20 cellular contexts compared by ENCODE assay signal in genomic region chr5:36691241-36691640, GRCh38.
DNase-seq lines count a peak whose midpoint lies in the region; ATAC-seq, FAIRE-seq and TF ChIP-seq lines count a peak whose summit lies in the region.
"Had no signal": no experiment of that assay in that cellular context is flagged by ENCODE, and none has a peak within 500 bp of the region (broad histone marks: within the 10 kb centered on the region; RNA-seq: fewer than 3 reads in every experiment).

No MANE protein-coding gene starts in this region.

- H3K4me2 ChIP-seq in keratinocyte (ENCODE audit: control insufficient read depth, extremely low read depth, insufficient read depth, low read depth, low read length), result peak overlapping the region; percentile 75

- no peaks in the 10 kb centered on the region for H3K9me1 ChIP-seq in keratinocyte (ENCODE audit: control insufficient read depth, extremely low read depth, insufficient read depth, low read length)

- TF ChIP-seq CTCF in heart left ventricle (IDR thresholded peaks at IDR 0.05), result no peak
- no peak for TF ChIP-seq CTCF in keratinocyte (optimal IDR thresholded peaks at IDR 0.05 in 1 of 3, IDR thresholded peaks at IDR 0.05 in 1 of 3, conservative IDR thresholded peaks at IDR 0.05 in 1 of 3; ENCODE audit: extremely low read depth in 1 of 3, insufficient read depth in 2 of 3, low read length in 3 of 3)
- no peak for TF ChIP-seq CTCF in thoracic aorta (IDR thresholded peaks at IDR 0.05)
- no peak for TF ChIP-seq CTCF in Peyer's patch (IDR thresholded peaks at IDR 0.05)

- H3K79me2 ChIP-seq in keratinocyte (ENCODE audit: control insufficient read depth, insufficient read depth, low read length), result no peaks in the 10 kb centered on the region

- peaks cover 0 to 51% (median 25%) of the 10 kb centered on the region in 12 donors for H3K4me1 ChIP-seq in heart left ventricle
- H3K4me1 ChIP-seq in adipocyte (ENCODE audit: control insufficient read depth, insufficient read depth, low read length), result peaks cover 34% of the 10 kb centered on the region
- H3K4me1 ChIP-seq in keratinocyte (ENCODE audit: control insufficient read depth, extremely low read depth, insufficient read depth, low read length), result peaks cover 23% of the 10 kb centered on the region
- H3K4me1 ChIP-seq in thoracic aorta (ENCODE audit: control insufficient read depth in 1 of 2, low read depth in 2 of 2), result peaks cover 19 to 23% of the 10 kb centered on the region in 2 donors
- H3K4me1 ChIP-seq in Peyer's patch, result peaks cover 0 to 12% (median 1%) of the 10 kb centered on the region in 4 donors

- no peaks in the 10 kb centered on the region for H4K20me1 ChIP-seq in keratinocyte (ENCODE audit: control insufficient read depth, extremely low read depth, insufficient read depth, low read length)

- intact Hi-C loops in heart left ventricle (cut with DNase I) (loop anchor here in 7 of 10 donors (2.0 to 10.0 kb wide), 10 partner anchors 84 to 516 kb away; partner anchors contain the start of genes SLC1A3 (in 6 of the 7) and RANBP3L (in 1 of the 7)), left cardiac atrium (cut with DNase I) (loop anchor here (5.0 to 10.0 kb wide), 3 partner anchors 184 to 279 kb away; no protein-coding TSS in a partner anchor)

- H3K4me3 ChIP-seq in heart left ventricle, result no peak overlapping the region
- no peak overlapping the region for H3K4me3 ChIP-seq in adipocyte (ENCODE audit: low read length)
- H3K4me3 ChIP-seq in keratinocyte (ENCODE audit: control insufficient read depth in 2 of 3, extremely low read depth in 1 of 3, insufficient read depth in 2 of 3, low read depth in 1 of 3, low read length in 3 of 3), result no peak overlapping the region
- H3K4me3 ChIP-seq in thoracic aorta, result no peak overlapping the region
- H3K4me3 ChIP-seq in Peyer's patch, result no peak overlapping the region
- H3K4me3 ChIP-seq: body of pancreas, lung had no signal

- DNase-seq in heart left ventricle, result no peak
- no peak for DNase-seq in left cardiac atrium
- no peak for DNase-seq in adipocyte (ENCODE audit: low read depth)
- no peak for DNase-seq in keratinocyte (ENCODE audit: low read depth, low spot score)
- no peak for DNase-seq in thoracic aorta (ENCODE audit: low spot score)
- DNase-seq in mesenteric fat pad (ENCODE audit: low spot score), result no peak
- DNase-seq in Peyer's patch, result no peak
- DNase-seq: activated CD4-positive, alpha-beta T cell treated with anti-CD3 and anti-CD28 coated beads for 1 hour; activated gamma-delta T cell treated with Interleukin-2 at 50 U/mL for 16 hours; body of pancreas; NCI-H1048; NCI-H774; SHP77; stimulated activated CD4-positive, alpha-beta T cell treated with anti-CD3 and anti-CD28 coated beads, Interleukin-4, amount 100 ng/mL, for 4 hours; upper lobe of left lung had no signal

- H3K27me3 ChIP-seq in heart left ventricle (no peaks in the 10 kb centered on the region), adipocyte (replicated peaks; ENCODE audit: control insufficient read depth, insufficient read depth, low read length) (peaks cover under 1% of the 10 kb centered on the region), keratinocyte (ENCODE audit: control insufficient read depth, extremely low read depth, insufficient read depth, low read length) (no peaks in the 10 kb centered on the region), thoracic aorta (replicated peaks; ENCODE audit: insufficient read depth) (no peaks in the 10 kb centered on the region), Peyer's patch (no peaks in the 10 kb centered on the region)
- H3K27me3 ChIP-seq: upper lobe of left lung had no signal

- peak overlapping the region in 11 of 12 donors; percentile 7 to 84 (median 64) for H3K27ac ChIP-seq in heart left ventricle
- H3K27ac ChIP-seq in keratinocyte (ENCODE audit: control insufficient read depth, insufficient read depth, low read length), result no peak overlapping the region
- H3K27ac ChIP-seq in thoracic aorta, result peak overlapping the region; percentile 44 to 53
- H3K27ac ChIP-seq in Peyer's patch, result no peak overlapping the region

- H2AFZ ChIP-seq in keratinocyte (ENCODE audit: control insufficient read depth, low read length), result no peak overlapping the region

- FAIRE-seq in keratinocyte (lab: Jason Lieb, UNC), result no peak
- FAIRE-seq: A549, H54, HepG2 had no signal

- H3K9ac ChIP-seq in adipocyte (ENCODE audit: low read length), result peak overlapping the region; percentile 5
- no peak overlapping the region for H3K9ac ChIP-seq in keratinocyte (ENCODE audit: control insufficient read depth, extremely low read depth, insufficient read depth, low read length)

- H3K9me3 ChIP-seq in heart left ventricle (no peaks in the 10 kb centered on the region), adipocyte (ENCODE audit: control insufficient read depth, low read length) (no peaks in the 10 kb centered on the region), keratinocyte (ENCODE audit: control insufficient read depth, low read depth, low read length) (no peaks in the 10 kb centered on the region), thoracic aorta (no peaks in the 10 kb centered on the region), Peyer's patch (no peaks in the 10 kb centered on the region)
- H3K9me3 ChIP-seq: A549, body of pancreas, upper lobe of left lung had no signal

- ATAC-seq in heart left ventricle, result no peak
- ATAC-seq in left cardiac atrium, result no peak
- ATAC-seq in thoracic aorta (ENCODE audit: insufficient number of reproducible peaks, low FRiP score, low read depth), result no peak
- no peak for ATAC-seq in HG03432 (IDR thresholded peaks at IDR 0.05; ENCODE audit: unreplicated experiment)

- TF ChIP-seq POLR2A in heart left ventricle (IDR thresholded peaks at IDR 0.05) (no peak), Peyer's patch (IDR thresholded peaks at IDR 0.05) (no peak)

- dilution Hi-C loops in keratinocyte (cut with MboI; ENCODE audit: extremely low pct_ligation_motif_present, low sequenced_read_pairs), result no loop called here

- 71 to 78% (median 75%) methylated on average over 1 of the region's 1 CpG for WGBS in heart left ventricle, 4 donors

- peaks cover 0 to 9% (median 0%) of the 10 kb centered on the region in 9 donors for H3K36me3 ChIP-seq in heart left ventricle
- H3K36me3 ChIP-seq in adipocyte (ENCODE audit: control insufficient read depth, insufficient read depth, low read length, severe bottlenecking), result peaks cover 8% of the 10 kb centered on the region
- peaks cover 0 to 2% of the 10 kb centered on the region in 2 experiments for H3K36me3 ChIP-seq in keratinocyte (ENCODE audit: control insufficient read depth in 2 of 2, extremely low read depth in 1 of 2, insufficient read depth in 2 of 2, low read length in 2 of 2)
- H3K36me3 ChIP-seq in thoracic aorta, result no peaks in the 10 kb centered on the region
- H3K36me3 ChIP-seq in Peyer's patch, result no peaks in the 10 kb centered on the region
- H3K36me3 ChIP-seq: upper lobe of left lung had no signal

Comparison
In these comparisons a context has a peak if more than half of its experiments do, and no peak if none do; other contexts are left out.
1. H3K27ac ChIP-seq: peak in heart left ventricle (11 of 12) and thoracic aorta (2 of 2); none in keratinocyte (single experiment) and Peyer's patch (0 of 4).